Comparison of ENCODE assay signal across 21 cellular contexts in the genomic region with DNA sequence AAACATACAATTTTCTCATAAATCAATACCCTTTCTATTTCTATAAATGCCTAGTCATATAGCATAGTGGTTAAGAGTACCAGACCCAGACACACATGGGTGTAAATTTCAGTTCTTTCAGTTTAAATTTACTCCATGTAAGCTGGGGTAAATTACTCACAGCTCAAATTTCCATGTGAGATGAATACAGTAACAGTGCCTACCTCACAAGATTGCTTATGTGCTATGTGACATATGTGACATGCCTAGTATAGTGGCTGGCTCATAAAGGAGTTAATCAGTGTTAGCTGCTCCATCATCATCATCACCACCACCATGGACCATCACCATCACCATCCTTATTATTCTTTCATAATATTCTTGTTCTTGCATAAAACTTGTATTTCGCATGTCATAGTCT. TPM values are rescaled to one million over a fixed set of nuclear protein-coding genes. Genes with fewer than 3 reads are reported as not detected.
DNase-seq lines count a peak whose midpoint lies in the region; ATAC-seq and TF ChIP-seq lines count a peak whose summit lies in the region.
"Had no signal": no experiment of that assay in that cellular context is flagged by ENCODE, and none has a peak within 500 bp of the region (broad histone marks: within the 10 kb centered on the region; RNA-seq: fewer than 3 reads in every experiment).

No MANE protein-coding gene starts in this region.

- H3K9me3 Mint-ChIP-seq in activated naive CD8-positive, alpha-beta T cell (ENCODE audit: low read depth), result no peaks in the 10 kb centered on the region
- no peaks in the 10 kb centered on the region for H3K9me3 Mint-ChIP-seq in activated naive CD8-positive, alpha-beta T cell treated with anti-CD3 and anti-CD28 coated beads for 36 hours
- H3K9me3 Mint-ChIP-seq in activated T-helper 2 cell treated with anti-CD3 and anti-CD28 coated beads, Interferon-gamma antibody, Interleukin-2, Interleukin-4, amounts not matched to agents 10 μg/mL and 5 μg/mL and 100 μg/mL, durations not matched to agents 14 hours and 24 hours and 36 hours, result no peaks in the 10 kb centered on the region
- H3K9me3 Mint-ChIP-seq in naive thymus-derived CD4-positive, alpha-beta T cell, result peaks cover 0 to 7% (median 0%) of the 10 kb centered on the region in 11 donors
- H3K9me3 Mint-ChIP-seq: CD4-positive, alpha-beta T cell; GM23338 had no signal

- peak; percentile 22 for ATAC-seq in naive thymus-derived CD4-positive, alpha-beta T cell
- ATAC-seq in heart left ventricle, result no peak
- ATAC-seq: GM23338, HCT116 had no signal

- H3K36me3 ChIP-seq in naive thymus-derived CD4-positive, alpha-beta T cell (ENCODE audit: control insufficient read depth in 2 of 3, insufficient read depth in 3 of 3, low read length in 3 of 3), result peaks cover 4 to 57% (median 12%) of the 10 kb centered on the region in 3 experiments
- H3K36me3 ChIP-seq in heart left ventricle, result no peaks in the 10 kb centered on the region

- TF ChIP-seq POLR2A in heart left ventricle (IDR thresholded peaks at IDR 0.05), result no peak

- H3K9me3 ChIP-seq in naive thymus-derived CD4-positive, alpha-beta T cell (ENCODE audit: control insufficient read depth in 2 of 3, low read length in 3 of 3), result no peaks in the 10 kb centered on the region
- H3K9me3 ChIP-seq in heart left ventricle, result no peaks in the 10 kb centered on the region
- H3K9me3 ChIP-seq: Peyer's patch had no signal

- TF ChIP-seq CTCF in heart left ventricle (IDR thresholded peaks at IDR 0.05), result no peak

- 95 to 100% (median 97%) methylated on average over 1 of the region's 1 CpG for WGBS in heart left ventricle, 4 donors

- H3K27me3 Mint-ChIP-seq in activated naive CD8-positive, alpha-beta T cell, result no peaks in the 10 kb centered on the region
- no peaks in the 10 kb centered on the region for H3K27me3 Mint-ChIP-seq in activated naive CD8-positive, alpha-beta T cell treated with anti-CD3 and anti-CD28 coated beads for 36 hours
- no peaks in the 10 kb centered on the region for H3K27me3 Mint-ChIP-seq in activated T-helper 2 cell treated with anti-CD3 and anti-CD28 coated beads, Interferon-gamma antibody, Interleukin-2, Interleukin-4, amounts not matched to agents 10 μg/mL and 5 μg/mL and 100 μg/mL, durations not matched to agents 14 hours and 24 hours and 36 hours (ENCODE audit: low read depth)
- H3K27me3 Mint-ChIP-seq in naive thymus-derived CD4-positive, alpha-beta T cell, result no peaks in the 10 kb centered on the region
- H3K27me3 Mint-ChIP-seq: CD4-positive, alpha-beta T cell had no signal

- H3K4me3 Mint-ChIP-seq in activated naive CD8-positive, alpha-beta T cell, result no peak overlapping the region
- H3K4me3 Mint-ChIP-seq in activated naive CD8-positive, alpha-beta T cell treated with anti-CD3 and anti-CD28 coated beads for 36 hours, result no peak overlapping the region
- no peak overlapping the region for H3K4me3 Mint-ChIP-seq in activated T-helper 2 cell treated with anti-CD3 and anti-CD28 coated beads, Interferon-gamma antibody, Interleukin-2, Interleukin-4, amounts not matched to agents 10 μg/mL and 5 μg/mL and 100 μg/mL, durations not matched to agents 14 hours and 24 hours and 36 hours (ENCODE audit: low read depth)
- H3K4me3 Mint-ChIP-seq in naive thymus-derived CD4-positive, alpha-beta T cell, result no peak overlapping the region
- H3K4me3 Mint-ChIP-seq: CD4-positive, alpha-beta T cell; GM23338 had no signal

- intact Hi-C loops in activated T-helper 2 cell treated with anti-CD3 and anti-CD28 coated beads, Interferon-gamma antibody, Interleukin-2, Interleukin-4, amounts not matched to agents 10 μg/mL and 5 μg/mL and 100 μg/mL, durations not matched to agents 14 hours and 24 hours and 36 hours (cut with micrococcal nuclease), result no loop called here
- intact Hi-C loops in naive thymus-derived CD4-positive, alpha-beta T cell (cut with micrococcal nuclease), result no loop called here
- intact Hi-C loops in heart left ventricle (cut with DNase I), result no loop called here

- H3K4me1 ChIP-seq in naive thymus-derived CD4-positive, alpha-beta T cell (ENCODE audit: control insufficient read depth in 2 of 2, insufficient read depth in 2 of 2, low read length in 2 of 2), result no peaks in the 10 kb centered on the region
- H3K4me1 ChIP-seq in heart left ventricle, result peaks cover 0 to 11% (median 0%) of the 10 kb centered on the region in 12 donors
- H3K4me1 ChIP-seq: BLaER1, Peyer's patch had no signal

- peak overlapping the region; percentile 4 for H3K27ac Mint-ChIP-seq in activated naive CD8-positive, alpha-beta T cell
- H3K27ac Mint-ChIP-seq in activated naive CD8-positive, alpha-beta T cell treated with anti-CD3 and anti-CD28 coated beads for 36 hours, result no peak overlapping the region
- peak overlapping the region; percentile 63 for H3K27ac Mint-ChIP-seq in activated T-helper 2 cell treated with anti-CD3 and anti-CD28 coated beads, Interferon-gamma antibody, Interleukin-2, Interleukin-4, amounts not matched to agents 10 μg/mL and 5 μg/mL and 100 μg/mL, durations not matched to agents 14 hours and 24 hours and 36 hours
- H3K27ac Mint-ChIP-seq in naive thymus-derived CD4-positive, alpha-beta T cell, result peak overlapping the region in 1 of 9 donors; percentile 16
- H3K27ac Mint-ChIP-seq: CD4-positive, alpha-beta T cell; GM23338 had no signal

- H3K36me3 Mint-ChIP-seq in activated naive CD8-positive, alpha-beta T cell, result peaks cover 34% of the 10 kb centered on the region
- H3K36me3 Mint-ChIP-seq in activated naive CD8-positive, alpha-beta T cell treated with anti-CD3 and anti-CD28 coated beads for 36 hours, result peaks cover 31% of the 10 kb centered on the region
- peaks cover 59% of the 10 kb centered on the region for H3K36me3 Mint-ChIP-seq in activated T-helper 2 cell treated with anti-CD3 and anti-CD28 coated beads, Interferon-gamma antibody, Interleukin-2, Interleukin-4, amounts not matched to agents 10 μg/mL and 5 μg/mL and 100 μg/mL, durations not matched to agents 14 hours and 24 hours and 36 hours (ENCODE audit: low read depth)
- peaks cover 31 to 66% (median 58%) of the 10 kb centered on the region in 5 donors for H3K36me3 Mint-ChIP-seq in naive thymus-derived CD4-positive, alpha-beta T cell

- CTCF ChIA-PET in naive thymus-derived CD4-positive, alpha-beta T cell (lab: Charles Lee), result no interaction called here

- H3K27me3 ChIP-seq in naive thymus-derived CD4-positive, alpha-beta T cell (ENCODE audit: control insufficient read depth in 2 of 2, insufficient read depth in 2 of 2, low read length in 2 of 2), result no peaks in the 10 kb centered on the region
- H3K27me3 ChIP-seq in heart left ventricle, result no peaks in the 10 kb centered on the region
- H3K27me3 ChIP-seq: BLaER1, Peyer's patch had no signal

- POLR2A ChIA-PET in naive thymus-derived CD4-positive, alpha-beta T cell (lab: Charles Lee), result no interaction called here

- H3K27ac ChIP-seq in naive thymus-derived CD4-positive, alpha-beta T cell (ENCODE audit: low read depth, low read length), result no peak overlapping the region
- no peak overlapping the region for H3K27ac ChIP-seq in heart left ventricle
- H3K27ac ChIP-seq: BLaER1, Peyer's patch had no signal

- H3K4me1 Mint-ChIP-seq in activated naive CD8-positive, alpha-beta T cell (ENCODE audit: low read depth), result no peaks in the 10 kb centered on the region
- H3K4me1 Mint-ChIP-seq in activated naive CD8-positive, alpha-beta T cell treated with anti-CD3 and anti-CD28 coated beads for 36 hours, result peaks cover 2% of the 10 kb centered on the region
- peaks cover 5% of the 10 kb centered on the region for H3K4me1 Mint-ChIP-seq in activated T-helper 2 cell treated with anti-CD3 and anti-CD28 coated beads, Interferon-gamma antibody, Interleukin-2, Interleukin-4, amounts not matched to agents 10 μg/mL and 5 μg/mL and 100 μg/mL, durations not matched to agents 14 hours and 24 hours and 36 hours (ENCODE audit: low read depth)
- peaks cover 0 to 6% (median 0%) of the 10 kb centered on the region in 7 donors for H3K4me1 Mint-ChIP-seq in naive thymus-derived CD4-positive, alpha-beta T cell

- H3K4me3 ChIP-seq in naive thymus-derived CD4-positive, alpha-beta T cell (ENCODE audit: low read length), result no peak overlapping the region
- H3K4me3 ChIP-seq in heart left ventricle, result no peak overlapping the region
- H3K4me3 ChIP-seq: BLaER1, GM23338, Peyer's patch had no signal

- no peak for DNase-seq in activated naive CD8-positive, alpha-beta T cell treated with anti-CD3 and anti-CD28 coated beads for 36 hours
- DNase-seq in activated T-helper 2 cell treated with anti-CD3 and anti-CD28 coated beads, Interferon-gamma antibody, Interleukin-2, Interleukin-4, amounts not matched to agents 10 μg/mL and 5 μg/mL and 100 μg/mL, durations not matched to agents 14 hours and 24 hours and 36 hours (ENCODE audit: low spot score), result no peak
- DNase-seq in naive thymus-derived CD4-positive, alpha-beta T cell, result no peak
- DNase-seq in NCI-H1930 (lab: John Stamatoyannopoulos, UW) (no peak), heart left ventricle (no peak), NCI-H1694 (lab: John Stamatoyannopoulos, UW) (no peak)
- DNase-seq: CD4-positive, alpha-beta T cell; COR-L47; DMS79; KG1; NCI-H1092 treated with DMSO at 0.1 percent for 48 hours; NCI-H146; NCI-H2081; NCI-H2171; NCI-H524 treated with DMSO at 0.1 percent for 48 hours; NCI-H82; Peyer's patch had no signal

RNA-seq across cellular contexts. Expression of a gene that starts 45.0 kb away (rescaled TPM):
- 10 to 100 TPM; 22.2 to 24.0 TPM for total RNA-seq in activated naive CD8-positive, alpha-beta T cell treated with anti-CD3 and anti-CD28 coated beads for 36 hours
- total RNA-seq in activated T-helper 2 cell treated with anti-CD3 and anti-CD28 coated beads, Interferon-gamma antibody, Interleukin-2, Interleukin-4, amounts not matched to agents 10 μg/mL and 5 μg/mL and 100 μg/mL, durations not matched to agents 14 hours and 24 hours and 36 hours, result 112 TPM in 2 replicates
- 10 to 100 TPM; 18.6 to 36.5 (median 34.8) TPM for total RNA-seq in naive thymus-derived CD4-positive, alpha-beta T cell
- polyA plus RNA-seq in naive thymus-derived CD4-positive, alpha-beta T cell, result 10 to 100 TPM; 47.1 to 59.6 TPM
- 1 to 10 TPM in 3 of 9 donors, under 1 TPM in 6; 0.26 to 5.2 (median 0.81) TPM for total RNA-seq in heart left ventricle
- under 1 TPM; 0.30 to 0.67 TPM for polyA plus RNA-seq in heart left ventricle
